34 cellular contexts compared by ENCODE assay signal in the genomic region with DNA sequence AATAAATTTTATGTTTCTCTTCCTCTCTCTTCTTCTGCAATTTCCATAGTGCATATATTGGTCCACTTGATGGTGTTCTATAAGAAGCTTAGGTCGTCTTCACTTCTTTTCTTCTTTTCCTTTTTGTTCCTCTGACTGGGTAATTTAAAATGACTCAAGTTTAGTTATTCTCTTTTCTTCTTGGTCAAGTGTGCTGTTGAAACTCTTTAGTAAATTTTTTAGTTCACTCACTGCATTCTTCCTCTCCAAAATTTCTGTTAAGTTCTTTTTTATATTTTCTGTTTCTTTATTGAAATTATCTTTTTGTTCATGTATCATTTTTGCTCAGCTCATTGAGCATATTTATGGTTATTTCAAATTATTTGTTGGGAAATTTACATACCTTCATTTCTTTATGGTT. TPM values are rescaled to one million over a fixed set of nuclear protein-coding genes. Genes with fewer than 3 reads are reported as not detected.
"Had no signal": no experiment of that assay in that cellular context is flagged by ENCODE, and none has a peak within 500 bp of the region (broad histone marks: within the 10 kb centered on the region; RNA-seq: fewer than 3 reads in every experiment).

No MANE protein-coding gene starts in this region.

- ATAC-seq: naive thymus-derived CD4-positive, alpha-beta T cell; natural killer cell; psoas muscle; right cardiac atrium; sciatic nerve; stimulated activated memory B cell treated with anti-CD40 and anti-IgM and Interleukin-4, amounts not matched to agents 10 μg/mL and 1 μg/mL and 100 μg/mL, for 72 hours; stimulated activated naive CD8-positive, alpha-beta T cell treated with anti-CD3 and anti-CD28 coated beads, Interleukin-15, amount 100 ng/mL, for 72 hours; stimulated activated naive CD8-positive, alpha-beta T cell treated with anti-CD3 and anti-CD28 coated beads, Interleukin-15, Interleukin-2, amounts not matched to agents 100 U/mL and 50 U/mL, for 24 hours; upper lobe of right lung had no signal

- DNase-seq: naive thymus-derived CD4-positive, alpha-beta T cell; natural killer cell; occipital lobe; ovary; posterior cingulate gyrus; psoas muscle; right cardiac atrium; spleen; stimulated activated CD4-positive, alpha-beta T cell treated with anti-CD3 and anti-CD28 coated beads, Interleukin-12 subunit alpha, Interleukin-12 subunit beta, amount 100 ng/mL, for 4 hours; stimulated activated CD4-positive, alpha-beta T cell treated with anti-CD3 and anti-CD28 coated beads, Interleukin-1b, Interleukin-23, amount 100 ng/mL, for 48 hours; stimulated activated CD4-positive, alpha-beta T cell treated with anti-CD3 and anti-CD28 coated beads, Interleukin-4, amount 100 ng/mL, for 1 hour; stimulated activated CD8-positive, alpha-beta memory T cell treated with anti-CD3 and anti-CD28 coated beads, Interleukin-4, amount 100 ng/mL, for 48 hours; stimulated activated naive CD4-positive, alpha-beta T cell; stimulated activated naive CD8-positive, alpha-beta T cell treated with anti-CD3 and anti-CD28 coated beads, Interleukin-15, amount 100 ng/mL, for 72 hours; stimulated activated naive CD8-positive, alpha-beta T cell treated with anti-CD3 and anti-CD28 coated beads, Interleukin-15, Interleukin-2, amounts not matched to agents 100 U/mL and 50 U/mL, for 24 hours; substantia nigra; testis; tibial artery; transverse colon; upper lobe of right lung; uterus had no signal

- H3K9ac ChIP-seq: neural progenitor cell, parathyroid adenoma had no signal

- H3K27ac ChIP-seq: neural progenitor cell, ovary, parathyroid adenoma, psoas muscle, skin epidermis, spleen, suprapubic skin, testis, tibial artery, transverse colon, upper lobe of right lung, uterus had no signal

- H3K4me1 ChIP-seq: parathyroid adenoma, psoas muscle, suprapubic skin, testis, transverse colon, upper lobe of right lung, uterus had no signal

- H3K27me3 ChIP-seq: neural progenitor cell, ovary, spleen, suprapubic skin, testis, tibial artery, transverse colon, upper lobe of right lung, uterus had no signal

- H3K4me2 ChIP-seq: neural progenitor cell, smooth muscle cell had no signal

- H3K9me3 ChIP-seq: ovary, testis, uterus had no signal

- H3K4me3 ChIP-seq: neural progenitor cell, ovary, psoas muscle, skin epidermis, smooth muscle cell, spleen, suprapubic skin, testis, tibial artery, transverse colon, upper lobe of right lung, uterus had no signal

- H3K79me2 ChIP-seq: parathyroid adenoma had no signal

- H3K36me3 ChIP-seq: neural progenitor cell, ovary, spleen, suprapubic skin, tibial artery, transverse colon, upper lobe of right lung had no signal

- H2AFZ ChIP-seq: neural progenitor cell, parathyroid adenoma had no signal

RNA-seq across cellular contexts. Expression of a gene that starts 32.7 kb away (rescaled TPM):
- total RNA-seq: naive thymus-derived CD4-positive, alpha-beta T cell; natural killer cell; osteoblast; ovary; progenitor cell of endocrine pancreas; psoas muscle; renal cortical epithelial cell; right cardiac atrium; sciatic nerve; smooth muscle cell; spleen; suprapubic skin; transverse colon; upper lobe of right lung; uterus had no signal
- polyA plus RNA-seq: naive thymus-derived CD4-positive, alpha-beta T cell; neural cell; ovary; psoas muscle; right cardiac atrium; smooth muscle cell; spleen; thymus; urinary bladder had no signal
